ENCODE assay signal across 20 cellular contexts in genomic region chr5:92086059-92086811, GRCh38.
DNase-seq lines count a peak whose midpoint lies in the region; ATAC-seq, FAIRE-seq and TF ChIP-seq lines count a peak whose summit lies in the region.
"Had no signal": no experiment of that assay in that cellular context is flagged by ENCODE, and none has a peak within 500 bp of the region (broad histone marks: within the 10 kb centered on the region; RNA-seq: fewer than 3 reads in every experiment).

No MANE protein-coding gene starts in this region.

- H3K27ac ChIP-seq in pancreas: no peak overlapping the region
- H3K27ac ChIP-seq: BLaER1 treated with 17β-estradiol and CSF1 and Interleukin-3, amounts not matched to agents 10 nM and 100 nM had no signal

- no peaks in the 10 kb centered on the region for H3K36me3 ChIP-seq in pancreas
- H3K36me3 ChIP-seq: BE2C; BLaER1 treated with 17β-estradiol and CSF1 and Interleukin-3, amounts not matched to agents 10 nM and 100 nM had no signal

- ATAC-seq in SK-N-SH treated with all-trans-retinoic acid at 6 μM for 48 hours (peak; percentile 39; the same call in 1 of the 3 replicates), pancreas (no peak), GM21737 (IDR thresholded peaks at IDR 0.05; ENCODE audit: unreplicated experiment) (no peak)
- ATAC-seq: GM23338, HCT116 had no signal

- no peaks in the 10 kb centered on the region for H3K9me3 ChIP-seq in pancreas
- H3K9me3 ChIP-seq: BE2C; BLaER1 treated with 17β-estradiol and CSF1 and Interleukin-3, amounts not matched to agents 10 nM and 100 nM had no signal

- no peaks in the 10 kb centered on the region for H3K4me1 ChIP-seq in pancreas
- H3K4me1 ChIP-seq: BLaER1 treated with 17β-estradiol and CSF1 and Interleukin-3, amounts not matched to agents 10 nM and 100 nM had no signal

- intact Hi-C loops in pancreas (cut with DNase I): no loop called here

- DNase-seq in pancreas (no peak), NCI-H1048 (lab: John Stamatoyannopoulos, UW) (no peak)
- DNase-seq: 8988T; AML-193; BE2C; Calu3; CD4-positive, alpha-beta memory T cell; COR-L47; DMS53; DMS79 treated with DMSO at 0.1 percent for 48 hours; H9; HFFc6 had no signal

- whole genome bisulfite sequencing in pancreas, 2 donors: 73 to 88% methylated on average over 8 of the region's 8 CpGs

- no peaks in the 10 kb centered on the region for H3K27me3 ChIP-seq in pancreas
- H3K27me3 ChIP-seq: BE2C; BLaER1 treated with 17β-estradiol and CSF1 and Interleukin-3, amounts not matched to agents 10 nM and 100 nM had no signal

- H3K4me3 ChIP-seq in pancreas: no peak overlapping the region
- H3K4me3 ChIP-seq: BLaER1 treated with 17β-estradiol and CSF1 and Interleukin-3, amounts not matched to agents 10 nM and 100 nM; GM23338 had no signal

- FAIRE-seq in A204.1 (lab: Jason Lieb, UNC): peak; percentile 76
- peak; percentile 11 for FAIRE-seq in G401.6 (lab: Jason Lieb, UNC)
- FAIRE-seq in pancreas (lab: Jason Lieb, UNC): no peak
- FAIRE-seq: GM12892 had no signal

- no peak for TF ChIP-seq CTCF in pancreas (IDR thresholded peaks at IDR 0.05)

TF ChIP-seq in SK-N-SH treated with all-trans-retinoic acid at 6 μM for 48 hours, 23 proteins besides CTCF, POLR2A, EP300 and RAD21:
- no peak for TF ChIP-seq CSRNP3 (CRISPR knock-in tag; IDR thresholded peaks at IDR 0.05)
- 0 out of 2 replicates have a peak, but pooled peaks have one; percentile 70 for TF ChIP-seq CREB5 (CRISPR knock-in tag; IDR thresholded peaks at IDR 0.05; ENCODE audit: low read depth)
- no peak for TF ChIP-seq TSHZ2 (CRISPR knock-in tag; IDR thresholded peaks at IDR 0.05)
- no peak for TF ChIP-seq ZC3H10 (CRISPR knock-in tag; IDR thresholded peaks at IDR 0.05)
- peak; percentile 42; the same call in 1 of the 2 replicates for TF ChIP-seq TOX (CRISPR knock-in tag; IDR thresholded peaks at IDR 0.05; ENCODE audit: borderline replicate concordance)
- peak; percentile 64 for TF ChIP-seq ISL1 (CRISPR knock-in tag; IDR thresholded peaks at IDR 0.05)
